In genomic region chr6:42045538-42046460, GRCh38 we compare ENCODE assay signal across 8 cellular contexts. TPM values are rescaled to one million over a fixed set of nuclear protein-coding genes. Genes with fewer than 3 reads are reported as not detected.
DNase-seq lines count a peak whose midpoint lies in the region; ATAC-seq and TF ChIP-seq lines count a peak whose summit lies in the region.

No MANE protein-coding gene starts in this region.

- H3K36me3 Mint-ChIP-seq in activated CD4-positive, alpha-beta T cell treated with anti-CD3 and anti-CD28 coated beads for 36 hours (ENCODE audit: low read depth): peaks cover 14% of the 10 kb centered on the region
- no peaks in the 10 kb centered on the region for H3K36me3 Mint-ChIP-seq in chondrocyte (ENCODE audit: low read depth)

- H3K4me3 ChIP-seq in GM06990 (replicated peaks; ENCODE audit: low read depth, low read length) (no peak overlapping the region), left lung (peak overlapping the region; percentile 2 to 96)

- H3K36me3 ChIP-seq in GM06990 (ENCODE audit: control insufficient read depth, insufficient read depth, low read length) (no peaks in the 10 kb centered on the region), left lung (no peaks in the 10 kb centered on the region)

- intact Hi-C loops in activated CD4-positive, alpha-beta T cell treated with anti-CD3 and anti-CD28 coated beads for 36 hours (cut with DNase I, micrococcal nuclease): loop anchor here (2.0 to 5.0 kb wide), 4 partner anchors 311 to 737 kb away; partner anchors contain the start of genes BICRAL (in 1 of the 2), FOXP4 (in 1 of the 2) and TFEB (in 1 of the 2)
- intact Hi-C loops in left lung (cut with DNase I): loop anchor here in 1 of 2 donors (5.0 kb wide), 1 partner anchor 263 kb away; the partner anchor contains the start of gene PRICKLE4

- H3K27ac Mint-ChIP-seq in activated CD4-positive, alpha-beta T cell treated with anti-CD3 and anti-CD28 coated beads for 36 hours: peak overlapping the region; percentile 86
- H3K27ac Mint-ChIP-seq in chondrocyte (ENCODE audit: unreplicated experiment): peak overlapping the region; percentile 98

- no peaks in the 10 kb centered on the region for H3K27me3 Mint-ChIP-seq in activated CD4-positive, alpha-beta T cell treated with anti-CD3 and anti-CD28 coated beads for 36 hours
- no peaks in the 10 kb centered on the region for H3K27me3 Mint-ChIP-seq in chondrocyte (ENCODE audit: low read depth)

- H3K4me1 Mint-ChIP-seq in activated CD4-positive, alpha-beta T cell treated with anti-CD3 and anti-CD28 coated beads for 36 hours: peaks cover 80% of the 10 kb centered on the region
- peaks cover 66% of the 10 kb centered on the region for H3K4me1 Mint-ChIP-seq in chondrocyte (ENCODE audit: low read depth)

- peaks cover 61 to 85% of the 10 kb centered on the region in 2 donors for H3K4me1 ChIP-seq in left lung

- DNase-seq in GM06990 (ENCODE audit: extremely low read depth, insufficient read length) (peak; percentile 71), NCI-H2029 treated with DMSO at 0.1 percent for 48 hours (lab: John Stamatoyannopoulos, UW) (peak; percentile 82), chondrocyte (ENCODE audit: low spot score) (peak; percentile 98), left lung (peak; percentile 91 to 94), SHP77 treated with DMSO at 0.1 percent for 48 hours (lab: John Stamatoyannopoulos, UW) (no peak), GM19238 (ENCODE audit: insufficient read length, low spot score) (no peak)
- peak; percentile 85 for DNase-seq in activated CD4-positive, alpha-beta T cell treated with anti-CD3 and anti-CD28 coated beads for 36 hours
- peak; percentile 61 to 71 (median 66) for DNase-seq in stimulated activated CD4-positive, alpha-beta T cell treated with anti-CD3 and anti-CD28 coated beads, TNF-alpha, amount 100 ng/mL, for 1 hour (ENCODE audit: low read depth in 3 of 3, low spot score in 1 of 3)

- H3K4me3 Mint-ChIP-seq in activated CD4-positive, alpha-beta T cell treated with anti-CD3 and anti-CD28 coated beads for 36 hours: peak overlapping the region; percentile 88
- peak overlapping the region; percentile 53 for H3K4me3 Mint-ChIP-seq in chondrocyte (ENCODE audit: unreplicated experiment)

- H3K9me3 Mint-ChIP-seq in activated CD4-positive, alpha-beta T cell treated with anti-CD3 and anti-CD28 coated beads for 36 hours (ENCODE audit: low read depth): no peaks in the 10 kb centered on the region
- no peaks in the 10 kb centered on the region for H3K9me3 Mint-ChIP-seq in chondrocyte (ENCODE audit: low read depth)

- no peak for TF ChIP-seq CTCF in GM06990 (IDR thresholded peaks at IDR 0.05; ENCODE audit: insufficient read depth, low read length, poor library complexity, severe bottlenecking)
- no peak for TF ChIP-seq CTCF in chondrocyte (IDR thresholded peaks at IDR 0.05)
- no peak for TF ChIP-seq CTCF in left lung (IDR thresholded peaks at IDR 0.05)

- peak; percentile 8 for ATAC-seq in activated CD4-positive, alpha-beta T cell treated with anti-CD3 and anti-CD28 coated beads for 36 hours
- peak; percentile 46 for ATAC-seq in left lung

- CTCF ChIA-PET in activated CD4-positive, alpha-beta T cell treated with anti-CD3 and anti-CD28 coated beads for 36 hours (lab: Charles Lee): interaction anchor here (0.6 to 14.9 kb wide), 18 partner anchors 10 to 259 kb away, joined by 3 to 355 read pairs (median 6); partner anchors contain the start of genes BYSL, CCND3, MED20 and TOMM6

- H3K27me3 ChIP-seq in GM06990 (replicated peaks; ENCODE audit: control insufficient read depth, insufficient read depth, low read length): no peaks in the 10 kb centered on the region
- H3K27me3 ChIP-seq in left lung: no peaks in the 10 kb centered on the region

- peak overlapping the region; percentile 91 to 96 for H3K27ac ChIP-seq in left lung

- H3K9me3 ChIP-seq in left lung: no peaks in the 10 kb centered on the region

- POLR2A ChIA-PET in activated CD4-positive, alpha-beta T cell treated with anti-CD3 and anti-CD28 coated beads for 36 hours (lab: Charles Lee): interaction anchor here (0.7 to 4.1 kb wide), 4 partner anchors 104 to 125 kb away, joined by 3 to 21 read pairs (median 4); partner anchors contain the start of genes BYSL, CCND3 and MED20

RNA-seq across cellular contexts. Expression of gene TAF8, which starts 4.5 kb away (rescaled TPM):
- total RNA-seq in activated CD4-positive, alpha-beta T cell treated with anti-CD3 and anti-CD28 coated beads for 36 hours: 10 to 100 TPM; 52.3 to 53.1 TPM
- total RNA-seq in chondrocyte (17.0 to 20.4 TPM (median 17.2 TPM) in 3 replicates), left lung (10 to 100 TPM; 27.5 to 32.0 TPM)

Comparison
In these comparisons a context has a peak if more than half of its experiments do, and no peak if none do; other contexts are left out.
1. DNase-seq: peak in GM06990 (single experiment), NCI-H2029 treated with DMSO at 0.1 percent for 48 hours (single experiment), activated CD4-positive, alpha-beta T cell treated with anti-CD3 and anti-CD28 coated beads for 36 hours (single experiment), chondrocyte (single experiment), left lung (2 of 2) and stimulated activated CD4-positive, alpha-beta T cell treated with anti-CD3 and anti-CD28 coated beads, TNF-alpha, amount 100 ng/mL, for 1 hour (3 of 3); none in SHP77 treated with DMSO at 0.1 percent for 48 hours (single experiment) and GM19238 (single experiment).